ENCODE assay signal across 9 cellular contexts in the genomic region with DNA sequence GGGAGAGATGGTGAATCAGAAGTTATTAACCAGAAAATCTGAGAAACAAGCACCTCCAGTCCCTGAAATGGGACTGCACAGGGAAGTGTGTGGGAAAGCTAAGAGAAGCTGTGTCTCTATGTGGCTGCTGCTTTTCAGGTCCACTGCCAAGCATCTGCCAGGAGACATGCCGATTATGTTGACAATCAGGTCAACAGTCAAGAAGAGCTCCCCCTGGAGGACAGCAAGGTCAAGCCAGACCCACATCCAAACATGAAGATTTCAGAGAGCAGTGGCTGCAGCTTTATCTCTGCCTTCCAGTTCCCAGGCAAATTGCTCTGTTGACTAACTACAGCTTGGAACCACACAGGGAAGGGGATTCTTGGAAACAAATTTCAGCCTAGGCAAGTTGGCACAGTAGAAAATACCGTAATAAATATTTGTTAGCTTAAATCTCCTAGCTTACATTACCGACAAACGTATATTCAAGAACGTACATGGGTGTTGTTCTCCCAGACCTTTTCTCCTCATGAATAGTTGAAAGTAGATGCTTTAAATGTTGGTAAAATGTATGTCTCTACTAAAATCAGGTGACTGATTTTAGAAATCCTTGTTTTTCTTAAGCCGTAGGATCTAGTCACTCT.
DNase-seq lines count a peak whose midpoint lies in the region; ATAC-seq, FAIRE-seq and TF ChIP-seq lines count a peak whose summit lies in the region.
"Had no signal": no experiment of that assay in that cellular context is flagged by ENCODE, and none has a peak within 500 bp of the region (broad histone marks: within the 10 kb centered on the region; RNA-seq: fewer than 3 reads in every experiment).

No MANE protein-coding gene starts in this region.

- H3K36me3 ChIP-seq in adipocyte (ENCODE audit: control insufficient read depth, insufficient read depth, low read length, severe bottlenecking) (no peaks in the 10 kb centered on the region), thoracic aorta (no peaks in the 10 kb centered on the region)
- H3K36me3 ChIP-seq in CD4-positive, alpha-beta memory T cell (ENCODE audit: insufficient read depth, low read length): no peaks in the 10 kb centered on the region
- H3K36me3 ChIP-seq: neutrophil had no signal

- peak; percentile 81 for ATAC-seq in HG02798 (IDR thresholded peaks at IDR 0.05; ENCODE audit: poor library complexity, unreplicated experiment)
- ATAC-seq in thoracic aorta (ENCODE audit: insufficient number of reproducible peaks, low FRiP score, low read depth): no peak

- no peak overlapping the region for H3K27ac Mint-ChIP-seq in CD4-positive, alpha-beta memory T cell

- H3K36me3 Mint-ChIP-seq in CD4-positive, alpha-beta memory T cell: no peaks in the 10 kb centered on the region

- no peaks in the 10 kb centered on the region for H3K4me1 Mint-ChIP-seq in CD4-positive, alpha-beta memory T cell

- TF ChIP-seq CTCF in AG09319 (IDR thresholded peaks at IDR 0.05; ENCODE audit: low read depth, low read length): peak; percentile 51
- peak; percentile 37 for TF ChIP-seq CTCF in thoracic aorta (IDR thresholded peaks at IDR 0.05)

- POLR2A ChIA-PET in CD4-positive, alpha-beta memory T cell (lab: Charles Lee; ENCODE audit: partially characterized antibody): no interaction called here

- peak; percentile 80 for FAIRE-seq in GM12891 (lab: Jason Lieb, UNC)

- H3K27me3 Mint-ChIP-seq in CD4-positive, alpha-beta memory T cell: no peaks in the 10 kb centered on the region

- TF ChIP-seq POLR2A in GM12891 (IDR thresholded peaks at IDR 0.05; ENCODE audit: low read depth, low read length): no peak

- no peaks in the 10 kb centered on the region for H3K9me3 ChIP-seq in adipocyte (ENCODE audit: control insufficient read depth, low read length)
- H3K9me3 ChIP-seq in thoracic aorta: no peaks in the 10 kb centered on the region
- no peaks in the 10 kb centered on the region for H3K9me3 ChIP-seq in CD4-positive, alpha-beta memory T cell (ENCODE audit: control insufficient read depth in 1 of 2, low read length in 2 of 2)
- H3K9me3 ChIP-seq: neutrophil had no signal

- intact Hi-C loops in CD4-positive, alpha-beta memory T cell (cut with micrococcal nuclease): no loop called here

- H3K9me3 Mint-ChIP-seq in CD4-positive, alpha-beta memory T cell: peaks cover 0 to 3% (median under 1%) of the 10 kb centered on the region in 8 donors

- H3K4me3 Mint-ChIP-seq in CD4-positive, alpha-beta memory T cell: no peak overlapping the region

- no peak overlapping the region for H3K9ac ChIP-seq in adipocyte (ENCODE audit: low read length)

- H3K27ac ChIP-seq in thoracic aorta: no peak overlapping the region
- H3K27ac ChIP-seq in CD4-positive, alpha-beta memory T cell (ENCODE audit: low read depth, low read length): no peak overlapping the region
- H3K27ac ChIP-seq: neutrophil had no signal

- no peak overlapping the region for H3K4me3 ChIP-seq in adipocyte (ENCODE audit: low read length)
- H3K4me3 ChIP-seq in thoracic aorta: no peak overlapping the region
- H3K4me3 ChIP-seq in CD4-positive, alpha-beta memory T cell (ENCODE audit: low read length in 2 of 2): no peak overlapping the region

- no peak for DNase-seq in AG09319 (ENCODE audit: extremely low read depth, low read depth)
- peak; percentile 14 for DNase-seq in GM12891 (ENCODE audit: insufficient read length, low spot score)
- peak; percentile 14 for DNase-seq in NCI-H1105 (lab: John Stamatoyannopoulos, UW)
- DNase-seq in adipocyte (ENCODE audit: low read depth): peak; percentile 50
- DNase-seq in iPS DF 4.7 (ENCODE audit: extremely low read depth, low spot score): peak; percentile 81
- DNase-seq in thoracic aorta (ENCODE audit: low spot score): no peak
- DNase-seq in CD4-positive, alpha-beta memory T cell: no peak

- no peaks in the 10 kb centered on the region for H3K27me3 ChIP-seq in adipocyte (replicated peaks; ENCODE audit: control insufficient read depth, insufficient read depth, low read length)
- H3K27me3 ChIP-seq in thoracic aorta (replicated peaks; ENCODE audit: insufficient read depth): no peaks in the 10 kb centered on the region
- no peaks in the 10 kb centered on the region for H3K27me3 ChIP-seq in CD4-positive, alpha-beta memory T cell (ENCODE audit: insufficient read depth, low read length)
- H3K27me3 ChIP-seq: neutrophil had no signal

- H3K4me1 ChIP-seq in adipocyte (ENCODE audit: control insufficient read depth, insufficient read depth, low read length): peaks cover 19% of the 10 kb centered on the region
- peaks cover 21 to 27% of the 10 kb centered on the region in 2 donors for H3K4me1 ChIP-seq in thoracic aorta (ENCODE audit: control insufficient read depth in 1 of 2, low read depth in 2 of 2)
- no peaks in the 10 kb centered on the region for H3K4me1 ChIP-seq in CD4-positive, alpha-beta memory T cell (ENCODE audit: insufficient read depth, low read length)

- CTCF ChIA-PET in CD4-positive, alpha-beta memory T cell (lab: Charles Lee; ENCODE audit: partially characterized antibody): no interaction called here

TF ChIP-seq in GM12891, 5 proteins besides CTCF, POLR2A, EP300 and RAD21:
- TF ChIP-seq PAX5 (IDR thresholded peaks at IDR 0.05; ENCODE audit: insufficient read depth, low read length, severe bottlenecking): no peak
- TF ChIP-seq TAF1 (IDR thresholded peaks at IDR 0.05; ENCODE audit: low read depth, low read length): no peak
- TF ChIP-seq POU2F2 (IDR thresholded peaks at IDR 0.05; ENCODE audit: low read depth, low read length): no peak
- TF ChIP-seq SPI1 (IDR thresholded peaks at IDR 0.05; ENCODE audit: low read depth, low read length): no peak
- no peak for TF ChIP-seq POLR2AphosphoS5 (IDR thresholded peaks at IDR 0.05; ENCODE audit: low read depth, low read length)

Comparison
In these comparisons a context has a peak if more than half of its experiments do, and no peak if none do; other contexts are left out.
1. DNase-seq: peak in GM12891 (single experiment), NCI-H1105 (single experiment), adipocyte (single experiment) and iPS DF 4.7 (single experiment); none in AG09319 (single experiment), thoracic aorta (single experiment) and CD4-positive, alpha-beta memory T cell (0 of 5).